In genomic region chr9:81841326-81841725, GRCh38 we compare ENCODE assay signal across 19 cellular contexts.
"Had no signal": no experiment of that assay in that cellular context is flagged by ENCODE, and none has a peak within 500 bp of the region (broad histone marks: within the 10 kb centered on the region; RNA-seq: fewer than 3 reads in every experiment).

No MANE protein-coding gene starts in this region.

- H3K27ac Mint-ChIP-seq: activated CD4-positive, alpha-beta T cell treated with anti-CD3 and anti-CD28 coated beads, Interleukin-2, amount 10 ng/mL, durations not matched to agents 24 days and 14 days; activated naive CD4-positive, alpha-beta T cell treated with anti-CD3 and anti-CD28 coated beads for 36 hours; stimulated activated memory B cell treated with anti-CD40 and anti-IgM and Interleukin-4, amounts not matched to agents 10 μg/mL and 1 μg/mL and 100 μg/mL, for 72 hours had no signal

- H3K27ac ChIP-seq: heart right ventricle, pancreas, testis had no signal

- ATAC-seq: activated T-cell treated with anti-CD3 and anti-CD28 coated beads, Interleukin-2, amount 50 U/mL, for 4 hours; heart right ventricle; left colon; mucosa of descending colon; pancreas; stimulated activated memory B cell treated with anti-CD40 and anti-IgM and Interleukin-4, amounts not matched to agents 10 μg/mL and 1 μg/mL and 100 μg/mL, for 72 hours had no signal

- H3K27me3 Mint-ChIP-seq: activated CD4-positive, alpha-beta T cell treated with anti-CD3 and anti-CD28 coated beads, Interleukin-2, amount 10 ng/mL, durations not matched to agents 24 days and 14 days; stimulated activated memory B cell treated with anti-CD40 and anti-IgM and Interleukin-4, amounts not matched to agents 10 μg/mL and 1 μg/mL and 100 μg/mL, for 72 hours had no signal

- H3K4me1 ChIP-seq: breast epithelium, pancreas, testis had no signal

- H3K4me1 Mint-ChIP-seq: activated CD4-positive, alpha-beta T cell treated with anti-CD3 and anti-CD28 coated beads, Interleukin-2, amount 10 ng/mL, durations not matched to agents 24 days and 14 days; naive B cell; stimulated activated memory B cell treated with anti-CD40 and anti-IgM and Interleukin-4, amounts not matched to agents 10 μg/mL and 1 μg/mL and 100 μg/mL, for 72 hours had no signal

- DNase-seq: activated CD4-positive, alpha-beta T cell treated with anti-CD3 and anti-CD28 coated beads, Interleukin-2, amount 10 ng/mL, durations not matched to agents 24 days and 14 days; activated CD8-positive, alpha-beta memory T cell treated with anti-CD3 and anti-CD28 coated beads, Interleukin-2, amount 50 U/mL, for 4 hours; activated naive CD4-positive, alpha-beta T cell treated with anti-CD3 and anti-CD28 coated beads for 36 hours; activated T-cell treated with anti-CD3 and anti-CD28 coated beads, Interleukin-2, amount 50 U/mL, for 4 hours; effector CD4-positive, alpha-beta T cell; esophagus squamous epithelium; heart right ventricle; islet precursor cell; left colon; mucosa of descending colon; naive B cell; pancreas; sigmoid colon; stimulated activated CD4-positive, alpha-beta T cell treated with anti-CD3 and anti-CD28 coated beads, Interleukin-4, amount 100 ng/mL, for 4 hours; T1000; testis had no signal

- H3K36me3 ChIP-seq: breast epithelium, esophagus squamous epithelium, heart right ventricle, pancreas, sigmoid colon had no signal

- H3K4me3 Mint-ChIP-seq: activated CD4-positive, alpha-beta T cell treated with anti-CD3 and anti-CD28 coated beads, Interleukin-2, amount 10 ng/mL, durations not matched to agents 24 days and 14 days; activated naive CD4-positive, alpha-beta T cell treated with anti-CD3 and anti-CD28 coated beads for 36 hours; activated T-cell treated with anti-CD3 and anti-CD28 coated beads, Interleukin-2, amount 50 U/mL, for 4 hours; naive B cell; stimulated activated memory B cell treated with anti-CD40 and anti-IgM and Interleukin-4, amounts not matched to agents 10 μg/mL and 1 μg/mL and 100 μg/mL, for 72 hours had no signal

- H3K27me3 ChIP-seq: breast epithelium, esophagus squamous epithelium, pancreas, sigmoid colon, testis had no signal

- H3K36me3 Mint-ChIP-seq: stimulated activated memory B cell treated with anti-CD40 and anti-IgM and Interleukin-4, amounts not matched to agents 10 μg/mL and 1 μg/mL and 100 μg/mL, for 72 hours had no signal

- H3K4me3 ChIP-seq: breast epithelium, esophagus squamous epithelium, heart right ventricle, lung, mucosa of descending colon, pancreas, sigmoid colon, testis had no signal

- H3K9me3 ChIP-seq: breast epithelium, esophagus squamous epithelium, heart right ventricle, mucosa of descending colon, pancreas, sigmoid colon, testis had no signal

- H3K9me3 Mint-ChIP-seq: activated naive CD4-positive, alpha-beta T cell treated with anti-CD3 and anti-CD28 coated beads for 36 hours; activated T-cell treated with anti-CD3 and anti-CD28 coated beads, Interleukin-2, amount 50 U/mL, for 4 hours; naive B cell had no signal
